27 cellular contexts compared by ENCODE assay signal in genomic region chr3:42182555-42182954, GRCh38.
A peak's percentile ranks its signal among the peaks of the same experiment; 100 is the strongest.
DNase-seq lines count a peak whose midpoint lies in the region; ATAC-seq and TF ChIP-seq lines count a peak whose summit lies in the region.
"Had no signal": no experiment of that assay in that cellular context is flagged by ENCODE, and none has a peak within 500 bp of the region (broad histone marks: within the 10 kb centered on the region; RNA-seq: fewer than 3 reads in every experiment).

No MANE protein-coding gene starts in this region.

- DNase-seq in left ventricle myocardium superior (no peak), right cardiac atrium (no peak), astrocyte of the cerebellum (ENCODE audit: low read depth) (peak; percentile 68), left lung (no peak), SJCRH30 (no peak), amygdala (lab: John Stamatoyannopoulos, UW) (no peak), T-helper 2 cell (no peak)
- DNase-seq in T-helper 2 cell treated with Interferon-gamma antibody and Interleukin-4, amounts not matched to agents 5 μg/mL and 100 μg/mL, for 36 hours (ENCODE audit: low spot score): no peak
- DNase-seq: activated CD4-positive, alpha-beta memory T cell treated with anti-CD3 and anti-CD28 coated beads for 36 hours; activated CD4-positive, CD25-positive, alpha-beta regulatory T cell; activated CD8-positive, alpha-beta memory T cell treated with anti-CD3 and anti-CD28 coated beads, Interleukin-2, amount 50 U/mL, for 48 hours; activated naive CD8-positive, alpha-beta T cell treated with anti-CD3 and anti-CD28 coated beads for 36 hours; colonic mucosa; DMS 273 treated with DMSO at 0.1 percent for 48 hours; effector memory CD8-positive, alpha-beta T cell; kidney; mesendoderm; naive thymus-derived CD4-positive, alpha-beta T cell; NCI-H1092; NCI-H187; NCI-H226; NCI-H774; nucleus accumbens; uterus had no signal

- intact Hi-C loops in left ventricle myocardium superior (cut with micrococcal nuclease) (no loop called here), right cardiac atrium (cut with DNase I) (loop anchor here in 1 of 4 donors (10.0 kb wide), 1 partner anchor 68 kb away; no protein-coding TSS in a partner anchor), left lung (cut with DNase I) (loop anchor here in 1 of 2 donors (10.0 kb wide), 1 partner anchor 58 kb away; no protein-coding TSS in a partner anchor)

- H3K4me3 ChIP-seq in right cardiac atrium (ENCODE audit: low read length) (no peak overlapping the region), astrocyte of the cerebellum (ENCODE audit: low read depth, low read length) (no peak overlapping the region), left lung (no peak overlapping the region), SJCRH30 (no peak overlapping the region)
- H3K4me3 ChIP-seq: colonic mucosa, uterus had no signal

- no peaks in the 10 kb centered on the region for H3K27me3 Mint-ChIP-seq in T-helper 2 cell treated with Interferon-gamma antibody and Interleukin-4, amounts not matched to agents 5 μg/mL and 100 μg/mL, for 36 hours (ENCODE audit: low read depth)
- H3K27me3 Mint-ChIP-seq: activated CD4-positive, alpha-beta memory T cell treated with anti-CD3 and anti-CD28 coated beads for 36 hours; activated naive CD8-positive, alpha-beta T cell treated with anti-CD3 and anti-CD28 coated beads for 36 hours; activated T-helper 17 cell treated with anti-CD3 and anti-CD28 coated beads, Interleukin-2, amount 50 U/mL, for 72 hours; brain; effector memory CD8-positive, alpha-beta T cell; naive thymus-derived CD4-positive, alpha-beta T cell had no signal

- H3K36me3 ChIP-seq in left lung (peaks cover 0 to 25% of the 10 kb centered on the region in 2 donors), SJCRH30 (no peaks in the 10 kb centered on the region)
- H3K36me3 ChIP-seq: colonic mucosa, uterus had no signal

- no peak overlapping the region for H3K27ac ChIP-seq in right cardiac atrium (ENCODE audit: low read length)
- no peak overlapping the region for H3K27ac ChIP-seq in left lung
- no peak overlapping the region for H3K27ac ChIP-seq in SJCRH30
- H3K27ac ChIP-seq: colonic mucosa, uterus had no signal

- 45% methylated on average over 3 of the region's 3 CpGs for WGBS in right cardiac atrium

- H3K9me3 ChIP-seq in right cardiac atrium (ENCODE audit: control insufficient read depth, low read length) (no peaks in the 10 kb centered on the region), left lung (no peaks in the 10 kb centered on the region), SJCRH30 (replicated peaks) (no peaks in the 10 kb centered on the region)
- H3K9me3 ChIP-seq: colonic mucosa, uterus had no signal

- H3K27ac Mint-ChIP-seq in T-helper 2 cell treated with Interferon-gamma antibody and Interleukin-4, amounts not matched to agents 5 μg/mL and 100 μg/mL, for 36 hours: no peak overlapping the region
- H3K27ac Mint-ChIP-seq: activated CD4-positive, alpha-beta memory T cell treated with anti-CD3 and anti-CD28 coated beads for 36 hours; activated naive CD8-positive, alpha-beta T cell treated with anti-CD3 and anti-CD28 coated beads for 36 hours; activated T-helper 17 cell treated with anti-CD3 and anti-CD28 coated beads, Interleukin-2, amount 50 U/mL, for 72 hours; stimulated activated effector memory CD8-positive, alpha-beta T cell treated with anti-CD3 and anti-CD28 coated beads, Interleukin-12 subunit alpha, Interleukin-12 subunit beta, amount 100 ng/mL, for 72 hours had no signal

- TF ChIP-seq CTCF in astrocyte of the cerebellum (IDR thresholded peaks at IDR 0.05; ENCODE audit: low read depth, low read length, missing control alignments): no peak
- no peak for TF ChIP-seq CTCF in left lung (IDR thresholded peaks at IDR 0.05)

- H3K27me3 ChIP-seq in right cardiac atrium (ENCODE audit: control insufficient read depth, insufficient read depth) (no peaks in the 10 kb centered on the region), left lung (no peaks in the 10 kb centered on the region), SJCRH30 (no peaks in the 10 kb centered on the region)
- H3K27me3 ChIP-seq: colonic mucosa, uterus had no signal

- in situ Hi-C loops in astrocyte of the cerebellum (cut with HindIII; ENCODE audit: low sequenced_read_pairs): no loop called here

- H3K4me1 ChIP-seq in right cardiac atrium (ENCODE audit: control insufficient read depth, insufficient read depth, low read length): peaks cover 12% of the 10 kb centered on the region
- peaks cover 6 to 16% of the 10 kb centered on the region in 2 donors for H3K4me1 ChIP-seq in left lung
- H3K4me1 ChIP-seq in SJCRH30: peaks cover 8% of the 10 kb centered on the region
- H3K4me1 ChIP-seq: uterus had no signal

- H3K36me3 Mint-ChIP-seq in T-helper 2 cell treated with Interferon-gamma antibody and Interleukin-4, amounts not matched to agents 5 μg/mL and 100 μg/mL, for 36 hours (ENCODE audit: low read depth): no peaks in the 10 kb centered on the region

- H3K4me3 Mint-ChIP-seq in T-helper 2 cell treated with Interferon-gamma antibody and Interleukin-4, amounts not matched to agents 5 μg/mL and 100 μg/mL, for 36 hours: no peak overlapping the region
- H3K4me3 Mint-ChIP-seq: activated CD4-positive, alpha-beta memory T cell treated with anti-CD3 and anti-CD28 coated beads for 36 hours; activated naive CD8-positive, alpha-beta T cell treated with anti-CD3 and anti-CD28 coated beads for 36 hours; activated T-helper 17 cell treated with anti-CD3 and anti-CD28 coated beads, Interleukin-2, amount 50 U/mL, for 72 hours; brain; effector memory CD8-positive, alpha-beta T cell; naive thymus-derived CD4-positive, alpha-beta T cell; stimulated activated effector memory CD8-positive, alpha-beta T cell treated with anti-CD3 and anti-CD28 coated beads, Interleukin-12 subunit alpha, Interleukin-12 subunit beta, amount 100 ng/mL, for 72 hours had no signal

- no peaks in the 10 kb centered on the region for H3K9me3 Mint-ChIP-seq in T-helper 2 cell treated with Interferon-gamma antibody and Interleukin-4, amounts not matched to agents 5 μg/mL and 100 μg/mL, for 36 hours
- H3K9me3 Mint-ChIP-seq: activated CD4-positive, alpha-beta memory T cell treated with anti-CD3 and anti-CD28 coated beads for 36 hours; activated naive CD8-positive, alpha-beta T cell treated with anti-CD3 and anti-CD28 coated beads for 36 hours; activated T-helper 17 cell treated with anti-CD3 and anti-CD28 coated beads, Interleukin-2, amount 50 U/mL, for 72 hours; brain; effector memory CD8-positive, alpha-beta T cell; naive thymus-derived CD4-positive, alpha-beta T cell; stimulated activated effector memory CD8-positive, alpha-beta T cell treated with anti-CD3 and anti-CD28 coated beads, Interleukin-12 subunit alpha, Interleukin-12 subunit beta, amount 100 ng/mL, for 72 hours had no signal

- peaks cover 3% of the 10 kb centered on the region for H3K4me1 Mint-ChIP-seq in T-helper 2 cell treated with Interferon-gamma antibody and Interleukin-4, amounts not matched to agents 5 μg/mL and 100 μg/mL, for 36 hours (ENCODE audit: low read depth)

- peak; percentile 33 for ATAC-seq in left ventricle myocardium superior
- no peak for ATAC-seq in right cardiac atrium
- peak; percentile 73 for ATAC-seq in left lung
- ATAC-seq: activated T-helper 17 cell treated with anti-CD3 and anti-CD28 coated beads, Interleukin-2, amount 50 U/mL, for 72 hours; effector memory CD8-positive, alpha-beta T cell; naive thymus-derived CD4-positive, alpha-beta T cell; stimulated activated effector memory CD8-positive, alpha-beta T cell treated with anti-CD3 and anti-CD28 coated beads, Interleukin-12 subunit alpha, Interleukin-12 subunit beta, amount 100 ng/mL, for 72 hours had no signal

Comparison
In these comparisons a context has a peak if more than half of its experiments do, and no peak if none do; other contexts are left out.
1. ATAC-seq: peak in left ventricle myocardium superior (single experiment) and left lung (single experiment); none in right cardiac atrium (0 of 2).